ENCODE assay signal across 1 cellular context in the genomic region with DNA sequence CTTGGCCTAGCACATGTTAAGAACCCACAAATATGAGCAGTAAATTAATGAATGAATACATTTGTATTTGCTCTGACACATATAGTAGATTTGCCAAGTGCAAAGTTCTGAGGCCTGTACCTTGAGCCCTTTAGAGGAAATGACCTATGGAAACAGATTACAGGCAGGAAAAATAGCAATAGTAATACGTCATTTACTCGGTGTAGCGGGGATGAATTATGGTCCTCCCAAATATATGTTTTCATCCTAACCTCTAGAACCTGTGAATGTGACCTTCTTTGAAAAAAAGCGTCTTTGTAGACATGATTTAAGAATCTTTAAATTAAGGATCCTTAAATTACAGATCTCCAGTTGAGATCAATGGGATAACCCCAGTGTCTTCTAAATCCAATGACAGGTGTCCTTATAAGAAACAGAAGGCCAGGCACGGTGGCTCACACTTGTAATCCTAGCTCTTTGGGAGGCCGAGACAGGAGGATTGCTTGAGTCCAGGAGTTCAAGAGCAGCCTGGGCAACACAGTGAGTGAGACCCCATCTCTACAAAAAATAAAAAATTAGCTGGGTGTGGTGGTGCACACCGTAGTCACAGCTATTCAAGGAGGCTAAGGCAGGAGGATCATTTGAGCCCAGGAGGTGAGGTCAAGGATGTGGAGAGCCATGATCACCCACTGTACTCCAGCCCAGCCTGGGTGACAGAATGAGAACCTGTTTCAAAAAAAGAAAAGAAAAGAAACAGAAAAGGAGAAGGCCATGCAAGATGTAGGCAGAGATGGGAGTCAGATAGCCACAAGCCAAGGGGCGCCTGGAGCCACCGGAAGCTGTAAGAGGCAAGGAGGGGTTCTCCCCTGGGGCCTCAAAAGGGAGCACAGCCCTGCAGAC.
A peak's percentile ranks its signal among the peaks of the same experiment; 100 is the strongest.
TF ChIP-seq lines count a peak whose summit lies in the region.

No MANE protein-coding gene starts in this region.

TF ChIP-seq in endothelial cell of umbilical vein, 7 proteins besides CTCF, POLR2A, EP300 and RAD21:
- TF ChIP-seq FOS (IDR thresholded peaks at IDR 0.05; ENCODE audit: borderline replicate concordance, insufficient read depth, low read length): no peak
- TF ChIP-seq JUN (IDR thresholded peaks at IDR 0.05; ENCODE audit: borderline replicate concordance, insufficient read depth, insufficient read length, low read depth): peak; percentile 40
- no peak for TF ChIP-seq MYC (IDR thresholded peaks at IDR 0.05; ENCODE audit: low read depth, low read length)
